Comparison of ENCODE assay signal across 16 cellular contexts in the genomic region with DNA sequence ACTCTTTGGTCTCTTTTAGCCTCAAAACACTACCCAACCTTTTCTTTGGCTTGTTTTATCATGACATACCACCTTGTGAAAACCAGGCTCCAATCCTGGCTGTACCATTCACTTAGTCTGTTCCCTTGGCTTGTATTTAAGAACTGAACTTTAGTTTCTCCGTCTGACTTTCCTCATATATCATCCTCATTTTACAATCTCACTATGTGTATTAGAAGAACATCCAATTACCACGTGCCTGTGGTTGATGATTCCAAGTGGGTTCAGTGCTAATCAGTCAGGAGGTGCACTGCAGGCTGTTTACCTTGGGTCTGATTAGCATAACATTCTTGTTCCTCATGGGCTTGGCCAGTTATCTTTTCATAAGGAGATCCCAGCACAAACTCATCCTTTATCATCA.
A peak's percentile ranks its signal among the peaks of the same experiment; 100 is the strongest.
DNase-seq lines count a peak whose midpoint lies in the region; ATAC-seq, FAIRE-seq and TF ChIP-seq lines count a peak whose summit lies in the region.
"Had no signal": no experiment of that assay in that cellular context is flagged by ENCODE, and none has a peak within 500 bp of the region (broad histone marks: within the 10 kb centered on the region; RNA-seq: fewer than 3 reads in every experiment).

No MANE protein-coding gene starts in this region.

- no peaks in the 10 kb centered on the region for H3K9me3 Mint-ChIP-seq in Calu3 (ENCODE audit: low read depth, unreplicated experiment)
- no peaks in the 10 kb centered on the region for H3K9me3 Mint-ChIP-seq in activated CD8-positive, alpha-beta T cell treated with anti-CD3 and anti-CD28 coated beads for 36 hours
- H3K9me3 Mint-ChIP-seq: activated naive CD8-positive, alpha-beta T cell treated with anti-CD3 and anti-CD28 coated beads, Interleukin-2, amount 10 ng/mL, durations not matched to agents 7 days and 5 days; CD8-positive, alpha-beta T cell; T-cell had no signal

- H3K4me1 ChIP-seq in ACC112 (ENCODE audit: control insufficient read depth, insufficient read depth, low read length, unreplicated experiment) (peaks cover 50% of the 10 kb centered on the region), fibroblast of lung (ENCODE audit: control insufficient read depth, extremely low read depth, insufficient read depth, low read length) (peaks cover 24% of the 10 kb centered on the region), adrenal gland (replicated peaks in 1 of 2) (peaks cover 25 to 26% of the 10 kb centered on the region in 2 donors)
- H3K4me1 ChIP-seq: HAP-1 had no signal

- peak overlapping the region; percentile 48 for H3K27ac ChIP-seq in ACC112 (ENCODE audit: low read depth, low read length)
- peak overlapping the region; percentile 15 for H3K27ac ChIP-seq in fibroblast of lung (ENCODE audit: insufficient read depth, low read length)
- peak overlapping the region in 1 of 5 donors; percentile 1 for H3K27ac ChIP-seq in adrenal gland
- H3K27ac ChIP-seq: KMS-11 had no signal

- TF ChIP-seq CTCF in Calu3 (IDR thresholded peaks at IDR 0.05; ENCODE audit: unreplicated experiment) (no peak), fibroblast of lung (conservative IDR thresholded peaks at IDR 0.05 in 1 of 2, IDR thresholded peaks at IDR 0.05 in 1 of 2; ENCODE audit: low read depth in 1 of 2, low read length in 2 of 2) (no peak), adrenal gland (IDR thresholded peaks at IDR 0.05) (no peak)
- TF ChIP-seq CTCF in activated CD8-positive, alpha-beta T cell treated with anti-CD3 and anti-CD28 coated beads for 36 hours (IDR thresholded peaks at IDR 0.05): no peak

- intact Hi-C loops in Calu3 (cut with micrococcal nuclease; ENCODE audit: unreplicated experiment): no loop called here
- intact Hi-C loops in activated CD8-positive, alpha-beta T cell treated with anti-CD3 and anti-CD28 coated beads for 36 hours (cut with micrococcal nuclease): no loop called here
- intact Hi-C loops in adrenal gland (cut with DNase I): no loop called here

- H3K9me3 ChIP-seq in fibroblast of lung (ENCODE audit: control insufficient read depth, insufficient read depth, low read depth, low read length) (no peaks in the 10 kb centered on the region), adrenal gland (replicated peaks in 1 of 3) (no peaks in the 10 kb centered on the region)
- H3K9me3 ChIP-seq: esophagus muscularis mucosa, HAP-1 had no signal

- FAIRE-seq in urothelium cell line (lab: Jason Lieb, UNC): no peak

- no peaks in the 10 kb centered on the region for H3K27me3 Mint-ChIP-seq in Calu3 (ENCODE audit: unreplicated experiment)
- H3K27me3 Mint-ChIP-seq in activated CD8-positive, alpha-beta T cell treated with anti-CD3 and anti-CD28 coated beads for 36 hours: no peaks in the 10 kb centered on the region
- H3K27me3 Mint-ChIP-seq: activated naive CD8-positive, alpha-beta T cell treated with anti-CD3 and anti-CD28 coated beads, Interleukin-2, amount 10 ng/mL, durations not matched to agents 7 days and 5 days; T-cell had no signal

- peaks cover 98% of the 10 kb centered on the region for H3K36me3 Mint-ChIP-seq in Calu3 (ENCODE audit: insufficient read depth, unreplicated experiment)
- H3K36me3 Mint-ChIP-seq in activated CD8-positive, alpha-beta T cell treated with anti-CD3 and anti-CD28 coated beads for 36 hours (ENCODE audit: low read depth): peaks cover 84% of the 10 kb centered on the region

- H3K27ac Mint-ChIP-seq in Calu3 (ENCODE audit: unreplicated experiment): peak overlapping the region; percentile 48
- H3K27ac Mint-ChIP-seq in activated CD8-positive, alpha-beta T cell treated with anti-CD3 and anti-CD28 coated beads for 36 hours: peak overlapping the region; percentile 74
- H3K27ac Mint-ChIP-seq: CD8-positive, alpha-beta T cell had no signal

- H3K4me1 Mint-ChIP-seq in Calu3 (ENCODE audit: low read depth, unreplicated experiment): peaks cover 62% of the 10 kb centered on the region
- peaks cover 46% of the 10 kb centered on the region for H3K4me1 Mint-ChIP-seq in activated CD8-positive, alpha-beta T cell treated with anti-CD3 and anti-CD28 coated beads for 36 hours (ENCODE audit: low read depth)

- ATAC-seq in activated CD8-positive, alpha-beta T cell treated with anti-CD3 and anti-CD28 coated beads for 36 hours: no peak
- ATAC-seq in GM19463 (IDR thresholded peaks at IDR 0.05; ENCODE audit: unreplicated experiment) (no peak), HG02852 (IDR thresholded peaks at IDR 0.05; ENCODE audit: unreplicated experiment) (no peak)
- ATAC-seq: CD8-positive, alpha-beta T cell; T-cell had no signal

- H3K79me2 ChIP-seq in ACC112 (ENCODE audit: control insufficient read depth, insufficient read depth, low read length, unreplicated experiment): peaks cover 62% of the 10 kb centered on the region
- peaks cover 84% of the 10 kb centered on the region for H3K79me2 ChIP-seq in fibroblast of lung (ENCODE audit: control insufficient read depth, insufficient read depth, low read length)

- no TSS peak for BruUV-seq in Calu3 (replicated peaks; lab: Mats Ljungman, UMichigan)

- H4K20me1 ChIP-seq in fibroblast of lung (ENCODE audit: control insufficient read depth, extremely low read depth, insufficient read depth, low read length): peaks cover 2% of the 10 kb centered on the region

- H2AFZ ChIP-seq in ACC112 (ENCODE audit: low read length, unreplicated experiment) (no peak overlapping the region), fibroblast of lung (ENCODE audit: low read length) (no peak overlapping the region)

- H3K36me3 ChIP-seq in ACC112 (ENCODE audit: insufficient read depth, low read length) (peaks cover 67% of the 10 kb centered on the region), fibroblast of lung (ENCODE audit: control insufficient read depth, insufficient read depth, low read length) (peaks cover 39% of the 10 kb centered on the region), adrenal gland (replicated peaks in 1 of 2) (peaks cover 0 to 34% of the 10 kb centered on the region in 2 donors)

- H3K4me2 ChIP-seq in fibroblast of lung (ENCODE audit: extremely low read depth, insufficient read depth, low read length): no peak overlapping the region
- H3K4me2 ChIP-seq: KMS-11 had no signal

- no peak for TF ChIP-seq POLR2A in adrenal gland (IDR thresholded peaks at IDR 0.05)

- no peaks in the 10 kb centered on the region for H3K27me3 ChIP-seq in ACC112 (ENCODE audit: insufficient read depth, low read length)
- H3K27me3 ChIP-seq in fibroblast of lung (ENCODE audit: control insufficient read depth, insufficient read depth, low read length): no peaks in the 10 kb centered on the region
- H3K27me3 ChIP-seq in adrenal gland: no peaks in the 10 kb centered on the region
- H3K27me3 ChIP-seq: esophagus muscularis mucosa had no signal

- 71 to 76% (median 76%) methylated on average over 2 of the region's 2 CpGs for WGBS in adrenal gland, 4 donors

- POLR2A ChIA-PET in activated CD8-positive, alpha-beta T cell treated with anti-CD3 and anti-CD28 coated beads for 36 hours (lab: Charles Lee): interaction anchor here (0.6 kb wide), 1 partner anchor 15 kb away, joined by 3 read pairs; no protein-coding TSS in a partner anchor

- no peak overlapping the region for H3K4me3 Mint-ChIP-seq in Calu3 (ENCODE audit: low read depth, unreplicated experiment)
- no peak overlapping the region for H3K4me3 Mint-ChIP-seq in activated CD8-positive, alpha-beta T cell treated with anti-CD3 and anti-CD28 coated beads for 36 hours
- H3K4me3 Mint-ChIP-seq: activated naive CD8-positive, alpha-beta T cell treated with anti-CD3 and anti-CD28 coated beads, Interleukin-2, amount 10 ng/mL, durations not matched to agents 7 days and 5 days; CD8-positive, alpha-beta T cell had no signal

- no peak overlapping the region for H3K4me3 ChIP-seq in ACC112 (ENCODE audit: low read depth, low read length)
- no peak overlapping the region for H3K4me3 ChIP-seq in fibroblast of lung (replicated peaks in 1 of 4; ENCODE audit: control extremely low read depth in 1 of 4, insufficient read depth in 1 of 4, low read depth in 3 of 4, low read length in 4 of 4)
- no peak overlapping the region for H3K4me3 ChIP-seq in adrenal gland
- H3K4me3 ChIP-seq: esophagus muscularis mucosa, HAP-1 had no signal

- no peak for DNase-seq in Calu3
- DNase-seq in activated CD8-positive, alpha-beta T cell treated with anti-CD3 and anti-CD28 coated beads for 36 hours: no peak
- DNase-seq in fibroblast of lung (ENCODE audit: low read depth in 2 of 2): peak in 1 of 2 donors; percentile 68
- no peak for DNase-seq in urothelium cell line (ENCODE audit: low spot score)
- no peak for DNase-seq in adrenal gland
- DNase-seq: activated naive CD8-positive, alpha-beta T cell treated with anti-CD3 and anti-CD28 coated beads, Interleukin-2, amount 10 ng/mL, durations not matched to agents 7 days and 5 days; CD8-positive, alpha-beta T cell; cortex of kidney; hippocampal formation; T-cell had no signal

- H3K9ac ChIP-seq in fibroblast of lung (ENCODE audit: insufficient read depth, low read length): no peak overlapping the region
- H3K9ac ChIP-seq: KMS-11 had no signal

- CTCF ChIA-PET in Calu3 (lab: Charles Lee): no interaction called here
- CTCF ChIA-PET in activated CD8-positive, alpha-beta T cell treated with anti-CD3 and anti-CD28 coated beads for 36 hours (lab: Charles Lee): no interaction called here
